8 cellular contexts compared by ENCODE assay signal in the genomic region with DNA sequence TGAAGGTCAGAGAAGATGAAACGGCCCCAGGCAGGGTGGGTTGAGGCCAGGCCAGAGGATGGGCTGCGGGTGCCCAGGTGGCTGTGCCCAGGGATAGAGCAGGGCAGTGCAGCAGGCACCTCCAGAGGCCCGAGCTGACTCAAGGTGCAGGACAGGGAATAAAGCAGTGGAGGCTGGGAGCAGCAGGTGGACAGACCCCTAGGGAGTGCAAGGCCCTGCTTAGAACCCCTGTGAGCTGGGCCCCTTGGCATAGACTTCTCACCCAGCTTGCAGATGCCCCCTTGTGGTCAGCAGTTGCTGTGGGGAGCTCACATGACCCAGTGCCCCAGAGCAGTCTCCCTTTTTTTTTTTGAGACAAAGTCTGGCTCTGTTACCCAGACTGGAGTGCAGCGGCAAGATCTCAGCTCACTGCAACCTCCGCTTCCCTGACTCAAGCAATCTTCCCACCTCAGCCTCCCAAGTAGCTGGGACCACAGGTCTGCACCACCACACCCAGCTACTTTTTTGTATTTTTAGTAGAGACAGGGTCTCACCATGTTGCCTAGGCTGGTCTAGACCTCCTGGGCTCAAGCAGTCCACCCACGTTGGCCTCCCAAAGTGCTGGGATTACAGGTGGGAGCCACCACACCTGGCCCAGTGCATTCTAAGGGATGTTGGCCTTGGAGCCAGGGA.
A peak's percentile ranks its signal among the peaks of the same experiment; 100 is the strongest.
DNase-seq lines count a peak whose midpoint lies in the region; ATAC-seq and TF ChIP-seq lines count a peak whose summit lies in the region.

No MANE protein-coding gene starts in this region.

- no peaks in the 10 kb centered on the region for H3K27me3 Mint-ChIP-seq in activated T-helper 1 cell treated with anti-CD3 and anti-CD28 coated beads, Interleukin-12 subunit alpha, Interleukin-12 subunit beta, Interleukin-2, Interleukin-4 antibody, amounts not matched to agents 30 ng/mL and 10 ng/mL and 1 ng/mL, durations not matched to agents 14 hours and 24 hours and 36 hours (ENCODE audit: insufficient read depth)

- no peak overlapping the region for H3K4me3 Mint-ChIP-seq in activated T-helper 1 cell treated with anti-CD3 and anti-CD28 coated beads, Interleukin-12 subunit alpha, Interleukin-12 subunit beta, Interleukin-2, Interleukin-4 antibody, amounts not matched to agents 30 ng/mL and 10 ng/mL and 1 ng/mL, durations not matched to agents 14 hours and 24 hours and 36 hours

- H3K9ac ChIP-seq in BLaER1 treated with 17β-estradiol and CSF1 and Interleukin-3, amounts not matched to agents 10 nM and 100 nM = peak overlapping the region in 3 of 11 experiments; percentile 19 to 41 (median 37); a peak in 1 of 22 replicates
- H3K9ac ChIP-seq in PC-3 (ENCODE audit: low read length) = no peak overlapping the region

- POLR2A ChIA-PET in HEK293T (lab: Yijun Ruan, JAX) (no interaction called here), PC-3 (lab: Charles Lee; ENCODE audit: unreplicated experiment) (interaction anchor here (0.7 kb wide), 1 partner anchor 264 kb away, joined by 4 read pairs; no protein-coding TSS in a partner anchor)

- DNase-seq in HEK293T (ENCODE audit: extremely low spot score) (peak; percentile 48), PC-3 (peak; percentile 64), foreskin melanocyte (peak; percentile 51), posterior vena cava (ENCODE audit: low spot score) (peak; percentile 82)
- peak; percentile 36 for DNase-seq in activated T-helper 1 cell treated with anti-CD3 and anti-CD28 coated beads, Interleukin-12 subunit alpha, Interleukin-12 subunit beta, Interleukin-2, Interleukin-4 antibody, amounts not matched to agents 30 ng/mL and 10 ng/mL and 1 ng/mL, durations not matched to agents 14 hours and 24 hours and 36 hours (ENCODE audit: low spot score)

- no peak overlapping the region for H3K27ac ChIP-seq in BLaER1 treated with 17β-estradiol and CSF1 and Interleukin-3, amounts not matched to agents 10 nM and 100 nM
- no peak overlapping the region for H3K27ac ChIP-seq in PC-3 (ENCODE audit: low read length)

- H3K27me3 ChIP-seq in BLaER1 treated with 17β-estradiol and CSF1 and Interleukin-3, amounts not matched to agents 10 nM and 100 nM = no peaks in the 10 kb centered on the region
- no peaks in the 10 kb centered on the region for H3K27me3 ChIP-seq in PC-3 (ENCODE audit: low read length)

- peaks cover 9% of the 10 kb centered on the region for H3K4me1 Mint-ChIP-seq in activated T-helper 1 cell treated with anti-CD3 and anti-CD28 coated beads, Interleukin-12 subunit alpha, Interleukin-12 subunit beta, Interleukin-2, Interleukin-4 antibody, amounts not matched to agents 30 ng/mL and 10 ng/mL and 1 ng/mL, durations not matched to agents 14 hours and 24 hours and 36 hours (ENCODE audit: low read depth)

- TF ChIP-seq CTCF in PC-3 (conservative IDR thresholded peaks at IDR 0.05; ENCODE audit: low read depth, low read length) = peak; percentile 64

- no peaks in the 10 kb centered on the region for H3F3A ChIP-seq in PC-3 (ENCODE audit: low read length, unreplicated experiment)

- CTCF ChIA-PET in HEK293T (lab: Yijun Ruan, JAX) = interaction anchor here (0.5 to 1.3 kb wide), 6 partner anchors 10 to 1466 kb away, joined by 3 to 5 read pairs (median 4); no protein-coding TSS in a partner anchor
- CTCF ChIA-PET in PC-3 (lab: Charles Lee) = interaction anchor here (0.6 to 1.0 kb wide), 5 partner anchors 16 to 856 kb away, joined by 3 to 6 read pairs (median 3); no protein-coding TSS in a partner anchor

- no peak overlapping the region for H3K4me3 ChIP-seq in BLaER1 treated with 17β-estradiol and CSF1 and Interleukin-3, amounts not matched to agents 10 nM and 100 nM
- no peak overlapping the region for H3K4me3 ChIP-seq in PC-3 (ENCODE audit: low read length)

- intact Hi-C loops in PC-3 (cut with micrococcal nuclease) = no loop called here
- intact Hi-C loops in activated T-helper 1 cell treated with anti-CD3 and anti-CD28 coated beads, Interleukin-12 subunit alpha, Interleukin-12 subunit beta, Interleukin-2, Interleukin-4 antibody, amounts not matched to agents 30 ng/mL and 10 ng/mL and 1 ng/mL, durations not matched to agents 14 hours and 24 hours and 36 hours (cut with micrococcal nuclease) = loop anchor here (1.0 to 10.0 kb wide), 4 partner anchors 142 to 345 kb away; no protein-coding TSS in a partner anchor
- intact Hi-C loops in posterior vena cava (cut with DNase I) = loop anchor here in 1 of 2 donors (5.0 kb wide), 1 partner anchor 140 kb away; no protein-coding TSS in a partner anchor

- no TSS peak for BruUV-seq in PC-3 (replicated peaks; lab: Mats Ljungman, UMichigan)

- no peaks in the 10 kb centered on the region for H3K36me3 Mint-ChIP-seq in activated T-helper 1 cell treated with anti-CD3 and anti-CD28 coated beads, Interleukin-12 subunit alpha, Interleukin-12 subunit beta, Interleukin-2, Interleukin-4 antibody, amounts not matched to agents 30 ng/mL and 10 ng/mL and 1 ng/mL, durations not matched to agents 14 hours and 24 hours and 36 hours (ENCODE audit: low read depth)

- H4K20me1 ChIP-seq in BLaER1 treated with 17β-estradiol and CSF1 and Interleukin-3, amounts not matched to agents 10 nM and 100 nM = peaks cover 0 to 30% (median 0%) of the 10 kb centered on the region in 11 experiments; a peak in 4 of 22 replicates
- H4K20me1 ChIP-seq in PC-3 (ENCODE audit: low read length) = no peaks in the 10 kb centered on the region

- peaks cover 0 to 52% (median 22%) of the 10 kb centered on the region in 10 experiments; a peak in 18 of 20 replicates for H3K4me1 ChIP-seq in BLaER1 treated with 17β-estradiol and CSF1 and Interleukin-3, amounts not matched to agents 10 nM and 100 nM
- H3K4me1 ChIP-seq in PC-3 (ENCODE audit: insufficient read depth, low read length) = no peaks in the 10 kb centered on the region

- H3K27ac Mint-ChIP-seq in activated T-helper 1 cell treated with anti-CD3 and anti-CD28 coated beads, Interleukin-12 subunit alpha, Interleukin-12 subunit beta, Interleukin-2, Interleukin-4 antibody, amounts not matched to agents 30 ng/mL and 10 ng/mL and 1 ng/mL, durations not matched to agents 14 hours and 24 hours and 36 hours = no peak overlapping the region

- H2AFZ ChIP-seq in PC-3 (ENCODE audit: low read length) = no peak overlapping the region

- H3K79me2 ChIP-seq in PC-3 (ENCODE audit: low read length) = no peaks in the 10 kb centered on the region

- H3K9me3 ChIP-seq in BLaER1 treated with 17β-estradiol and CSF1 and Interleukin-3, amounts not matched to agents 10 nM and 100 nM (replicated peaks in 1 of 11) = no peaks in the 10 kb centered on the region
- no peaks in the 10 kb centered on the region for H3K9me3 ChIP-seq in PC-3 (ENCODE audit: low read length)

- H3K4me2 ChIP-seq in BLaER1 treated with 17β-estradiol and CSF1 and Interleukin-3, amounts not matched to agents 10 nM and 100 nM = peak overlapping the region; percentile 3 to 50 (median 41); a peak in 18 of 22 replicates
- no peak overlapping the region for H3K4me2 ChIP-seq in PC-3 (ENCODE audit: low read length)

- peak; percentile 77 for ATAC-seq in PC-3
- no peak for ATAC-seq in GM19463 (IDR thresholded peaks at IDR 0.05; ENCODE audit: unreplicated experiment)
- no peak for ATAC-seq in HG02981 (IDR thresholded peaks at IDR 0.05; ENCODE audit: unreplicated experiment)

- H3K9me2 ChIP-seq in PC-3 (replicated peaks; ENCODE audit: low read length) = no peaks in the 10 kb centered on the region

- H3K36me3 ChIP-seq in BLaER1 treated with 17β-estradiol and CSF1 and Interleukin-3, amounts not matched to agents 10 nM and 100 nM = no peaks in the 10 kb centered on the region
- H3K36me3 ChIP-seq in PC-3 (ENCODE audit: low read depth, low read length) = no peaks in the 10 kb centered on the region

- no peaks in the 10 kb centered on the region for H3K9me3 Mint-ChIP-seq in activated T-helper 1 cell treated with anti-CD3 and anti-CD28 coated beads, Interleukin-12 subunit alpha, Interleukin-12 subunit beta, Interleukin-2, Interleukin-4 antibody, amounts not matched to agents 30 ng/mL and 10 ng/mL and 1 ng/mL, durations not matched to agents 14 hours and 24 hours and 36 hours

TF ChIP-seq in HEK293T, 16 proteins besides CTCF, POLR2A, EP300 and RAD21:
- TF ChIP-seq SP1 (IDR thresholded peaks at IDR 0.05) (no peak), CTBP1 (IDR thresholded peaks at IDR 0.05; ENCODE audit: borderline replicate concordance) (no peak), FOXM1 (IDR thresholded peaks at IDR 0.05; ENCODE audit: borderline replicate concordance) (no peak), BHLHE40 (IDR thresholded peaks at IDR 0.05; ENCODE audit: borderline replicate concordance) (no peak), HDGF (IDR thresholded peaks at IDR 0.05; ENCODE audit: borderline replicate concordance) (no peak), FOXA1 (IDR thresholded peaks at IDR 0.05) (no peak), LEF1 (IDR thresholded peaks at IDR 0.05; ENCODE audit: borderline replicate concordance) (no peak), TARDBP (IDR thresholded peaks at IDR 0.05) (no peak), ARNT (IDR thresholded peaks at IDR 0.05) (no peak), ELF4 (IDR thresholded peaks at IDR 0.05) (no peak)
- TF ChIP-seq, protein P1, sequence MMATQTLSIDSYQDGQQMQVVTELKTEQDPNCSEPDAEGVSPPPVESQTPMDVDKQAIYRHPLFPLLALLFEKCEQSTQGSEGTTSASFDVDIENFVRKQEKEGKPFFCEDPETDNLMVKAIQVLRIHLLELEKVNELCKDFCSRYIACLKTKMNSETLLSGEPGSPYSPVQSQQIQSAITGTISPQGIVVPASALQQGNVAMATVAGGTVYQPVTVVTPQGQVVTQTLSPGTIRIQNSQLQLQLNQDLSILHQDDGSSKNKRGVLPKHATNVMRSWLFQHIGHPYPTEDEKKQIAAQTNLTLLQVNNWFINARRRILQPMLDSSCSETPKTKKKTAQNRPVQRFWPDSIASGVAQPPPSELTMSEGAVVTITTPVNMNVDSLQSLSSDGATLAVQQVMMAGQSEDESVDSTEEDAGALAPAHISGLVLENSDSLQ (IDR thresholded peaks at IDR 0.05) = no peak
